8 cellular contexts compared by ENCODE assay signal in genomic region chr14:69460093-69460701, GRCh38. TPM values are rescaled to one million over a fixed set of nuclear protein-coding genes. Genes with fewer than 3 reads are reported as not detected.
A peak's percentile ranks its signal among the peaks of the same experiment; 100 is the strongest.
DNase-seq lines count a peak whose midpoint lies in the region; ATAC-seq and TF ChIP-seq lines count a peak whose summit lies in the region.

No MANE protein-coding gene starts in this region.

- H3K4me3 Mint-ChIP-seq in activated naive CD4-positive, alpha-beta T cell treated with anti-CD3 and anti-CD28 coated beads for 36 hours, result no peak overlapping the region

- peak; percentile 87 for TF ChIP-seq CTCF in GM10248 (IDR thresholded peaks at IDR 0.05; ENCODE audit: control extremely low read depth, extremely low read depth, low read depth, missing control alignments)

- no peaks in the 10 kb centered on the region for H3K9me3 ChIP-seq in MG63

- no peaks in the 10 kb centered on the region for H3K27me3 Mint-ChIP-seq in activated naive CD4-positive, alpha-beta T cell treated with anti-CD3 and anti-CD28 coated beads for 36 hours (ENCODE audit: low read depth)

- CTCF ChIA-PET in GM10248 (lab: Yijun Ruan, JAX), result interaction anchor here (0.7 to 9.1 kb wide), 31 partner anchors 10 to 404 kb away, joined by 3 to 80 read pairs (median 5); partner anchors contain the start of gene GALNT16
- CTCF ChIA-PET in activated naive CD4-positive, alpha-beta T cell treated with anti-CD3 and anti-CD28 coated beads for 36 hours (lab: Charles Lee), result interaction anchor here (0.7 to 3.9 kb wide), 19 partner anchors 9 to 590 kb away, joined by 3 to 39 read pairs (median 4); partner anchors contain the start of genes ERH, GALNT16 and SLC39A9

- H3K4me1 Mint-ChIP-seq in activated naive CD4-positive, alpha-beta T cell treated with anti-CD3 and anti-CD28 coated beads for 36 hours (ENCODE audit: low read depth), result no peaks in the 10 kb centered on the region

- H3K4me3 ChIP-seq in MG63, result no peak overlapping the region

- peaks cover 15% of the 10 kb centered on the region for H3K36me3 Mint-ChIP-seq in activated naive CD4-positive, alpha-beta T cell treated with anti-CD3 and anti-CD28 coated beads for 36 hours (ENCODE audit: low read depth)

- intact Hi-C loops in activated naive CD4-positive, alpha-beta T cell treated with anti-CD3 and anti-CD28 coated beads for 36 hours (cut with micrococcal nuclease), result loop anchor here (1.0 kb wide), 3 partner anchors 199 to 331 kb away; no protein-coding TSS in a partner anchor

- H3K36me3 ChIP-seq in MG63, result peaks cover 10% of the 10 kb centered on the region; the same call in 1 of the 2 replicates

- POLR2A ChIA-PET in GM10248 (lab: Yijun Ruan, JAX), result no interaction called here

- H3K9me3 Mint-ChIP-seq in activated naive CD4-positive, alpha-beta T cell treated with anti-CD3 and anti-CD28 coated beads for 36 hours, result no peaks in the 10 kb centered on the region

- H3K27me3 ChIP-seq in MG63, result no peaks in the 10 kb centered on the region

- no peak overlapping the region for H3K27ac Mint-ChIP-seq in activated naive CD4-positive, alpha-beta T cell treated with anti-CD3 and anti-CD28 coated beads for 36 hours

- peak; percentile 68 for DNase-seq in GM10248 (ENCODE audit: extremely low spot score)
- peak; percentile 51 for DNase-seq in MG63
- peak; percentile 78 to 79 for DNase-seq in SHP77 (lab: John Stamatoyannopoulos, UW)
- DNase-seq in activated naive CD4-positive, alpha-beta T cell treated with anti-CD3 and anti-CD28 coated beads for 36 hours, result peak; percentile 80
- DNase-seq in germinal center (ENCODE audit: low spot score), result peak; percentile 66
- DNase-seq in pons (ENCODE audit: low spot score), result peak; percentile 75

- ATAC-seq in HG02885 (IDR thresholded peaks at IDR 0.05; ENCODE audit: poor library complexity, unreplicated experiment) (no peak), GM21381 (IDR thresholded peaks at IDR 0.05; ENCODE audit: unreplicated experiment) (no peak)

RNA-seq across cellular contexts. Expression of gene PLEKHD1, which starts 24.3 kb away (rescaled TPM):
- total RNA-seq in MG63 (2014; rRNA removed; shearing (Covaris generic); ENCODE audit: low replicate concordance), result not detected in 2 replicates
- not detected for total RNA-seq in activated naive CD4-positive, alpha-beta T cell treated with anti-CD3 and anti-CD28 coated beads for 36 hours
